In genomic region chr12:50052544-50052943, GRCh38 we compare ENCODE assay signal across 1 cellular context.
TF ChIP-seq lines count a peak whose summit lies in the region.

No MANE protein-coding gene starts in this region.

TF ChIP-seq in HepG2, 621 proteins besides CTCF, POLR2A, EP300 and RAD21:
- TF ChIP-seq ZNF282 (IDR thresholded peaks at IDR 0.05; ENCODE audit: partially characterized antibody) (peak; percentile 25), CENPX (CRISPR knock-in tag; IDR thresholded peaks at IDR 0.05) (no peak)
